Comparison of ENCODE assay signal across 16 cellular contexts in the genomic region with DNA sequence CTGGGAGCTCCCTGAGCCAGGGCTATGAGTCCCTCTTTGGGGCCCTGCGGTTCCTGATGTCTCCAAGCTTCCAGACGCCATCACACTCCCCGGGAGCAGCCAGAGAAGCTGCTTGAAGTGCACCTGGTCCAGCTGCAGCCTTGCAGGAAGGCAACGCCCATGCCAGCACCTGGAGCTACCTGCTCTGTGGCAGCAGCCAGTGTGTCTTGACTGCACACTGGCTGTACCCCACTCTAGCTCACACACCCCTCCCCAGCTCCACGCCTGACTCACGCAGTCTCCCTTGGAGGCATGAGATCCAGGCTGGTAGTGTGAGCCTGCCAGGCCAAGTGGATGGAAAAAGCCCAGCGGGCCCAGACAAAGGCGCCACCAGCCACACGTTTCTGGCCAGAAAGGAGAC.
DNase-seq lines count a peak whose midpoint lies in the region; ATAC-seq and TF ChIP-seq lines count a peak whose summit lies in the region.
"Had no signal": no experiment of that assay in that cellular context is flagged by ENCODE, and none has a peak within 500 bp of the region (broad histone marks: within the 10 kb centered on the region; RNA-seq: fewer than 3 reads in every experiment).

No MANE protein-coding gene starts in this region.

- no peak; the same call in 2 of the 3 replicates for ATAC-seq in GM23338
- peak; percentile 62 for ATAC-seq in foreskin keratinocyte
- ATAC-seq in right cardiac atrium: no peak

- H3K9me3 Mint-ChIP-seq in GM23338: no peaks in the 10 kb centered on the region; the same call in 1 of the 3 replicates
- H3K9me3 Mint-ChIP-seq in type B pancreatic cell: no peaks in the 10 kb centered on the region
- H3K9me3 Mint-ChIP-seq: CD4-positive, alpha-beta memory T cell had no signal

- peaks cover 54% of the 10 kb centered on the region for H4K20me1 ChIP-seq in GM23338 (replicated peaks; ENCODE audit: insufficient read depth)

- no peak overlapping the region for H2BK12ac ChIP-seq in neuronal stem cell (ENCODE audit: low read length)

- DNase-seq in GM23338 (ENCODE audit: low spot score) (no peak), NCI-H510A (lab: John Stamatoyannopoulos, UW) (peak; percentile 85), foreskin keratinocyte (no peak), neuronal stem cell (ENCODE audit: low spot score) (no peak), stomach (no peak), right cardiac atrium (no peak), type B pancreatic cell (ENCODE audit: extremely low spot score, unreplicated experiment) (no peak)
- DNase-seq: CD4-positive, alpha-beta memory T cell; DMS79 treated with DMSO at 0.1 percent for 48 hours; H7; NCI-H2029 treated with DMSO at 0.1 percent for 48 hours; NCI-H226; NCI-H69; Peyer's patch; SIG-M5 had no signal

- no peak overlapping the region for H3K14ac ChIP-seq in neuronal stem cell (ENCODE audit: low read length)

- H2AFZ ChIP-seq in GM23338 (no peak overlapping the region), neuronal stem cell (ENCODE audit: low read length) (no peak overlapping the region)

- no peak for TF ChIP-seq POLR2A in stomach (IDR thresholded peaks at IDR 0.05)

- TF ChIP-seq CTCF in GM23338 (conservative IDR thresholded peaks at IDR 0.05; ENCODE audit: low read depth in 2 of 2) (no peak), foreskin keratinocyte (conservative IDR thresholded peaks at IDR 0.05) (no peak), stomach (IDR thresholded peaks at IDR 0.05) (no peak), type B pancreatic cell (conservative IDR thresholded peaks at IDR 0.05) (no peak)

- peaks cover 93% of the 10 kb centered on the region for H3K79me2 ChIP-seq in GM23338 (replicated peaks; ENCODE audit: insufficient read depth)

- no peak overlapping the region for H3K4me3 ChIP-seq in GM23338
- no peak overlapping the region for H3K4me3 ChIP-seq in neuronal stem cell (ENCODE audit: low read length in 2 of 2)
- no peak overlapping the region for H3K4me3 ChIP-seq in stomach
- H3K4me3 ChIP-seq in right cardiac atrium (ENCODE audit: low read length): no peak overlapping the region
- H3K4me3 ChIP-seq: Peyer's patch had no signal

- H3K9me2 ChIP-seq in GM23338 (ENCODE audit: insufficient read depth): no peaks in the 10 kb centered on the region

- peaks cover 5% of the 10 kb centered on the region for H3K79me1 ChIP-seq in neuronal stem cell (ENCODE audit: low read depth, low read length)

- H3K36me3 ChIP-seq in GM23338 (ENCODE audit: insufficient read depth): no peaks in the 10 kb centered on the region
- no peaks in the 10 kb centered on the region for H3K36me3 ChIP-seq in neuronal stem cell (replicated peaks in 1 of 2; ENCODE audit: control insufficient read depth in 2 of 2, insufficient read depth in 2 of 2, low read length in 2 of 2)
- H3K36me3 ChIP-seq in stomach: peaks cover 0 to 21% (median 10%) of the 10 kb centered on the region in 4 donors
- H3K36me3 ChIP-seq: BE2C had no signal

- no peak overlapping the region for H2BK120ac ChIP-seq in neuronal stem cell (ENCODE audit: low read depth, low read length)

- H3K36me3 Mint-ChIP-seq in GM23338 (ENCODE audit: low read depth): peaks cover 47% of the 10 kb centered on the region
- H3K36me3 Mint-ChIP-seq in type B pancreatic cell: peaks cover 11% of the 10 kb centered on the region

- no peak overlapping the region for H2BK15ac ChIP-seq in neuronal stem cell (ENCODE audit: low read length)

- H4K91ac ChIP-seq in neuronal stem cell (ENCODE audit: low read depth, low read length, poor library complexity): no peak overlapping the region

- H3K27me3 Mint-ChIP-seq in GM23338 (ENCODE audit: insufficient read depth, low read depth, poor library complexity): peaks cover 5% of the 10 kb centered on the region
- no peaks in the 10 kb centered on the region for H3K27me3 Mint-ChIP-seq in type B pancreatic cell
- H3K27me3 Mint-ChIP-seq: CD4-positive, alpha-beta memory T cell had no signal

- intact Hi-C loops in stomach (cut with DNase I; ENCODE audit: low total_unique reads) (no loop called here), right cardiac atrium (cut with DNase I) (no loop called here)

- H3K23ac ChIP-seq in neuronal stem cell (ENCODE audit: low read depth, low read length, poor library complexity): no peak overlapping the region

- no peaks in the 10 kb centered on the region for H3K9me3 ChIP-seq in neuronal stem cell (replicated peaks in 1 of 2; ENCODE audit: control insufficient read depth in 2 of 2, insufficient read depth in 1 of 2, low read depth in 1 of 2, low read length in 2 of 2)
- H3K9me3 ChIP-seq in stomach: no peaks in the 10 kb centered on the region
- no peaks in the 10 kb centered on the region for H3K9me3 ChIP-seq in right cardiac atrium (ENCODE audit: control insufficient read depth, low read length)
- H3K9me3 ChIP-seq: BE2C, Peyer's patch had no signal

- no peak overlapping the region for H3K27ac Mint-ChIP-seq in GM23338
- H3K27ac Mint-ChIP-seq in type B pancreatic cell: no peak overlapping the region

- no peak overlapping the region for H2BK5ac ChIP-seq in neuronal stem cell (ENCODE audit: low read length)

- H3K4me1 Mint-ChIP-seq in GM23338: peaks cover 22% of the 10 kb centered on the region
- peaks cover 6% of the 10 kb centered on the region for H3K4me1 Mint-ChIP-seq in type B pancreatic cell (ENCODE audit: unreplicated experiment)

- H3K4ac ChIP-seq in neuronal stem cell (ENCODE audit: low read length): no peak overlapping the region

- H3K4me1 ChIP-seq in GM23338 (ENCODE audit: insufficient read depth) (peaks cover 25% of the 10 kb centered on the region), foreskin keratinocyte (no peaks in the 10 kb centered on the region), neuronal stem cell (ENCODE audit: control insufficient read depth in 2 of 2, insufficient read depth in 1 of 2, low read depth in 1 of 2, low read length in 2 of 2) (peaks cover 0 to 15% of the 10 kb centered on the region in 2 donors), stomach (peaks cover 0 to 42% (median 15%) of the 10 kb centered on the region in 4 donors), right cardiac atrium (ENCODE audit: control insufficient read depth, insufficient read depth, low read length) (peaks cover 2% of the 10 kb centered on the region)

- H3K18ac ChIP-seq in neuronal stem cell (ENCODE audit: low read length): peak overlapping the region; percentile 44

- 0 out of 2 replicates have a peak, but pooled peaks cover 3% of the 10 kb centered on the region for H3F3A ChIP-seq in GM23338 (replicated peaks; ENCODE audit: low read depth)

- H3K27ac ChIP-seq in GM23338 (ENCODE audit: low read depth): no peak overlapping the region
- no peak overlapping the region for H3K27ac ChIP-seq in foreskin keratinocyte
- no peak overlapping the region for H3K27ac ChIP-seq in neuronal stem cell (replicated peaks; ENCODE audit: low read length)
- H3K27ac ChIP-seq in stomach: no peak overlapping the region
- H3K27ac ChIP-seq in right cardiac atrium (ENCODE audit: low read length): no peak overlapping the region
- H3K27ac ChIP-seq: Peyer's patch had no signal

- H3K9ac ChIP-seq in neuronal stem cell (ENCODE audit: low read depth, low read length, poor library complexity): no peak overlapping the region

- no CpG with 5 or more reads among the region's 9 CpGs for WGBS in neuronal stem cell (ENCODE audit: extremely low coverage in 2 of 2, insufficient read length in 2 of 2, insufficient replicate concordance in 1 of 2), 2 donors
- WGBS in stomach, 5 donors: 80 to 97% (median 93%) methylated on average over 3 to 9 of the region's 9 CpGs
- 93% methylated on average over 9 of the region's 9 CpGs for WGBS in right cardiac atrium

- no peaks in the 10 kb centered on the region for H3K27me3 ChIP-seq in GM23338 (ENCODE audit: insufficient read depth)
- no peaks in the 10 kb centered on the region for H3K27me3 ChIP-seq in foreskin keratinocyte
- no peaks in the 10 kb centered on the region for H3K27me3 ChIP-seq in neuronal stem cell (ENCODE audit: control insufficient read depth in 3 of 3, insufficient read depth in 3 of 3, low read depth in 1 of 3, low read length in 3 of 3)
- H3K27me3 ChIP-seq in stomach: no peaks in the 10 kb centered on the region
- H3K27me3 ChIP-seq in right cardiac atrium (ENCODE audit: control insufficient read depth, insufficient read depth): no peaks in the 10 kb centered on the region
- H3K27me3 ChIP-seq: BE2C, Peyer's patch had no signal

- H4K8ac ChIP-seq in neuronal stem cell (ENCODE audit: low read depth, low read length): no peak overlapping the region

- no peak overlapping the region for H2AK5ac ChIP-seq in neuronal stem cell (ENCODE audit: low read depth, low read length)

- H3K4me2 ChIP-seq in GM23338 (peak overlapping the region; percentile 34; the same call in 1 of the 2 replicates), neuronal stem cell (ENCODE audit: insufficient read depth, low read length, poor library complexity, severe bottlenecking) (no peak overlapping the region)

- H3K4me3 Mint-ChIP-seq in GM23338: no peak overlapping the region
- H3K4me3 Mint-ChIP-seq in type B pancreatic cell: no peak overlapping the region
- H3K4me3 Mint-ChIP-seq: CD4-positive, alpha-beta memory T cell had no signal

- TF ChIP-seq EP300 in stomach (IDR thresholded peaks at IDR 0.05): no peak

TF ChIP-seq in GM23338, 12 proteins besides CTCF, POLR2A, EP300 and RAD21 (continues in another document):
- TF ChIP-seq, protein P1, sequence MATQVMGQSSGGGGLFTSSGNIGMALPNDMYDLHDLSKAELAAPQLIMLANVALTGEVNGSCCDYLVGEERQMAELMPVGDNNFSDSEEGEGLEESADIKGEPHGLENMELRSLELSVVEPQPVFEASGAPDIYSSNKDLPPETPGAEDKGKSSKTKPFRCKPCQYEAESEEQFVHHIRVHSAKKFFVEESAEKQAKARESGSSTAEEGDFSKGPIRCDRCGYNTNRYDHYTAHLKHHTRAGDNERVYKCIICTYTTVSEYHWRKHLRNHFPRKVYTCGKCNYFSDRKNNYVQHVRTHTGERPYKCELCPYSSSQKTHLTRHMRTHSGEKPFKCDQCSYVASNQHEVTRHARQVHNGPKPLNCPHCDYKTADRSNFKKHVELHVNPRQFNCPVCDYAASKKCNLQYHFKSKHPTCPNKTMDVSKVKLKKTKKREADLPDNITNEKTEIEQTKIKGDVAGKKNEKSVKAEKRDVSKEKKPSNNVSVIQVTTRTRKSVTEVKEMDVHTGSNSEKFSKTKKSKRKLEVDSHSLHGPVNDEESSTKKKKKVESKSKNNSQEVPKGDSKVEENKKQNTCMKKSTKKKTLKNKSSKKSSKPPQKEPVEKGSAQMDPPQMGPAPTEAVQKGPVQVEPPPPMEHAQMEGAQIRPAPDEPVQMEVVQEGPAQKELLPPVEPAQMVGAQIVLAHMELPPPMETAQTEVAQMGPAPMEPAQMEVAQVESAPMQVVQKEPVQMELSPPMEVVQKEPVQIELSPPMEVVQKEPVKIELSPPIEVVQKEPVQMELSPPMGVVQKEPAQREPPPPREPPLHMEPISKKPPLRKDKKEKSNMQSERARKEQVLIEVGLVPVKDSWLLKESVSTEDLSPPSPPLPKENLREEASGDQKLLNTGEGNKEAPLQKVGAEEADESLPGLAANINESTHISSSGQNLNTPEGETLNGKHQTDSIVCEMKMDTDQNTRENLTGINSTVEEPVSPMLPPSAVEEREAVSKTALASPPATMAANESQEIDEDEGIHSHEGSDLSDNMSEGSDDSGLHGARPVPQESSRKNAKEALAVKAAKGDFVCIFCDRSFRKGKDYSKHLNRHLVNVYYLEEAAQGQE (IDR thresholded peaks at IDR 0.05; ENCODE audit: unreplicated experiment): no peak
- no peak for TF ChIP-seq JUNB (IDR thresholded peaks at IDR 0.05; ENCODE audit: unreplicated experiment)
- no peak for TF ChIP-seq CREB1 (CRISPR knock-in tag; IDR thresholded peaks at IDR 0.05; ENCODE audit: low read depth)
